Comparison of ENCODE assay signal across 12 cellular contexts in the genomic region with DNA sequence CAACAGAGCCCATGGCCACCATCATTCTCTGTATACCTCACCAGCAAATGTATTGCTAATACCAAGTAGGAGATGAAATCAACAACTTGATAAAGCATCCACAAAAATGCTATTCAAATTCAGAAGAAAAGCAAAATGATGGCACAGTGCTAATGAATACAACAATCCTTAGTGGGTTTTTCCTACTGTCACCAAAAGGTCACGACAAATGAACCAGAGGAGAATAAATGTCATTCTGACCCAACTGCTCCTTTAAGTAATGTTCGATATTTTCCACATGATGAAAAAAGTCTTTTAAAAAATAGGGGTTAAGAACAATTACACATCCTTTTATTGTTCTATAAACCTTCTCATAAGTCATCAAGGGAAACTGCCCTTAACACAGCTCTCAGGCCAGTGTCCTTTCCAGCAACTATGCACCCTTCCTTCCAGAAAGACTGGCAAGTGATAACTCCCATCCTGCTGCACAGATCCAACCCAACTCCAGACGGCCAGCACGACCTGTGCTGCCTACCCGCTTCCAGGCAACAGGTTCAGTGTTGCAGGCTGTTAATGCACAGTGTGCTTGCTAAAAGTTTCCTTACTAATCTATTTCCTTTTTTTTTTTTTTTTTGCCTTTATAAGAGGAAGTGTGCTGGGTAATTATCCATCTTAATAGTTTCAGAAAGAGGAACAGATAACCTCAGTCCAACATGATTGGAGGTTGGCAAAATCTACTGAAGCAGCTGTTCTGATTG. TPM values are rescaled to one million over a fixed set of nuclear protein-coding genes. Genes with fewer than 3 reads are reported as not detected.
DNase-seq lines count a peak whose midpoint lies in the region; ATAC-seq and TF ChIP-seq lines count a peak whose summit lies in the region.
"Had no signal": no experiment of that assay in that cellular context is flagged by ENCODE, and none has a peak within 500 bp of the region (broad histone marks: within the 10 kb centered on the region; RNA-seq: fewer than 3 reads in every experiment).

No MANE protein-coding gene starts in this region.

- peaks cover 98 to 100% (median 100%) of the 10 kb centered on the region in 11 experiments for H4K20me1 ChIP-seq in BLaER1 treated with 17β-estradiol and CSF1 and Interleukin-3, amounts not matched to agents 10 nM and 100 nM

- peak overlapping the region; percentile 57 for H3K27ac Mint-ChIP-seq in activated B cell treated with CpG ODN at 0.5 μM for 24 hours

- H3K9me3 ChIP-seq in BLaER1 treated with 17β-estradiol and CSF1 and Interleukin-3, amounts not matched to agents 10 nM and 100 nM (replicated peaks in 1 of 11) = no peaks in the 10 kb centered on the region
- H3K9me3 ChIP-seq in right cardiac atrium (ENCODE audit: control insufficient read depth, low read length) (no peaks in the 10 kb centered on the region), spleen (no peaks in the 10 kb centered on the region)
- H3K9me3 ChIP-seq: ovary had no signal

- TF ChIP-seq CTCF in activated B cell treated with CpG ODN at 0.5 μM for 24 hours (IDR thresholded peaks at IDR 0.05) = no peak
- no peak for TF ChIP-seq CTCF in spleen (IDR thresholded peaks at IDR 0.05 in 8 of 11, conservative IDR thresholded peaks at IDR 0.05 in 3 of 11)

- peak overlapping the region; percentile 59 to 87 (median 74) for H3K4me2 ChIP-seq in BLaER1 treated with 17β-estradiol and CSF1 and Interleukin-3, amounts not matched to agents 10 nM and 100 nM

- TF ChIP-seq POLR2A in spleen (IDR thresholded peaks at IDR 0.05) = no peak

- no peaks in the 10 kb centered on the region for H3K27me3 Mint-ChIP-seq in activated B cell treated with CpG ODN at 0.5 μM for 24 hours

- no peak overlapping the region for H3K4me3 Mint-ChIP-seq in activated B cell treated with CpG ODN at 0.5 μM for 24 hours

- H3K4me1 Mint-ChIP-seq in activated B cell treated with CpG ODN at 0.5 μM for 24 hours = peaks cover 31% of the 10 kb centered on the region

- no peak overlapping the region for H3K4me3 ChIP-seq in BLaER1 treated with 17β-estradiol and CSF1 and Interleukin-3, amounts not matched to agents 10 nM and 100 nM
- H3K4me3 ChIP-seq in right cardiac atrium (ENCODE audit: low read length) (no peak overlapping the region), spleen (no peak overlapping the region)
- H3K4me3 ChIP-seq: ovary had no signal

- H3K4me1 ChIP-seq in BLaER1 treated with 17β-estradiol and CSF1 and Interleukin-3, amounts not matched to agents 10 nM and 100 nM = peaks cover 30 to 88% (median 74%) of the 10 kb centered on the region in 10 experiments
- H3K4me1 ChIP-seq in right cardiac atrium (ENCODE audit: control insufficient read depth, insufficient read depth, low read length) = peaks cover 9% of the 10 kb centered on the region
- H3K4me1 ChIP-seq in spleen = peaks cover 0 to 67% (median 37%) of the 10 kb centered on the region in 6 donors

- no peak overlapping the region for H3K27ac ChIP-seq in BLaER1 treated with 17β-estradiol and CSF1 and Interleukin-3, amounts not matched to agents 10 nM and 100 nM
- H3K27ac ChIP-seq in right cardiac atrium (ENCODE audit: low read length) (no peak overlapping the region), spleen (no peak overlapping the region)
- H3K27ac ChIP-seq: ovary had no signal

- POLR2A ChIA-PET in activated B cell treated with CpG ODN at 0.5 μM for 24 hours (lab: Charles Lee) = interaction anchor here (0.9 to 1.0 kb wide), 2 partner anchors 20 to 51 kb away, joined by 3 read pairs; a partner anchor contains a TSS

- H3K36me3 ChIP-seq in BLaER1 treated with 17β-estradiol and CSF1 and Interleukin-3, amounts not matched to agents 10 nM and 100 nM = peaks cover 0 to 39% (median 21%) of the 10 kb centered on the region in 11 experiments; a peak in 17 of 22 replicates
- peaks cover 0 to 37% (median 0%) of the 10 kb centered on the region in 6 donors for H3K36me3 ChIP-seq in spleen
- H3K36me3 ChIP-seq: ovary had no signal

- DNase-seq in MV-4-11 (lab: John Stamatoyannopoulos, UW) (peak; percentile 89), activated B cell treated with CpG ODN at 0.5 μM for 24 hours (no peak), right cardiac atrium (peak in 1 of 3 donors; percentile 65), spleen (no peak), AG20443 (ENCODE audit: low spot score) (no peak)
- no peak for DNase-seq in stimulated activated CD4-positive, alpha-beta T cell treated with anti-CD3 and anti-CD28 coated beads, Interleukin-4, amount 100 ng/mL, for 4 hours
- no peak for DNase-seq in activated CD4-positive, CD25-positive, alpha-beta regulatory T cell (lab: John Stamatoyannopoulos, UW)
- DNase-seq: activated CD8-positive, alpha-beta memory T cell treated with anti-CD3 and anti-CD28 coated beads, Interleukin-2, amount 50 U/mL, for 48 hours; amygdala; ovary; stimulated activated CD8-positive, alpha-beta memory T cell treated with anti-CD3 and anti-CD28 coated beads, Interleukin-4, amount 100 ng/mL, for 48 hours had no signal

- WGBS in right cardiac atrium = 36% methylated on average over 5 of the region's 5 CpGs
- 37 to 46% (median 43%) methylated on average over 5 of the region's 5 CpGs for WGBS in spleen, 5 donors

- no peaks in the 10 kb centered on the region for H3K9me3 Mint-ChIP-seq in activated B cell treated with CpG ODN at 0.5 μM for 24 hours

- CTCF ChIA-PET in activated B cell treated with CpG ODN at 0.5 μM for 24 hours (lab: Charles Lee) = no interaction called here

- peaks cover 0 to 96% (median 0%) of the 10 kb centered on the region in 11 experiments; a peak in 7 of 22 replicates for H3K27me3 ChIP-seq in BLaER1 treated with 17β-estradiol and CSF1 and Interleukin-3, amounts not matched to agents 10 nM and 100 nM
- H3K27me3 ChIP-seq in right cardiac atrium (ENCODE audit: control insufficient read depth, insufficient read depth) = no peaks in the 10 kb centered on the region
- H3K27me3 ChIP-seq in spleen (replicated peaks in 1 of 7) = no peaks in the 10 kb centered on the region
- H3K27me3 ChIP-seq: ovary had no signal

- peaks cover 30% of the 10 kb centered on the region for H3K36me3 Mint-ChIP-seq in activated B cell treated with CpG ODN at 0.5 μM for 24 hours (ENCODE audit: low read depth)

- intact Hi-C loops in activated B cell treated with CpG ODN at 0.5 μM for 24 hours (cut with micrococcal nuclease) (no loop called here), right cardiac atrium (cut with DNase I) (loop anchor here in 1 of 4 donors (10.0 kb wide), 1 partner anchor 813 kb away; a partner anchor contains a TSS), spleen (cut with DNase I; ENCODE audit: low total_unique reads) (no loop called here)

- no peak overlapping the region; a peak in 1 of 22 replicates for H3K9ac ChIP-seq in BLaER1 treated with 17β-estradiol and CSF1 and Interleukin-3, amounts not matched to agents 10 nM and 100 nM

- ATAC-seq in activated B cell treated with CpG ODN at 0.5 μM for 24 hours (ENCODE audit: low read depth) (peak; percentile 61), right cardiac atrium (peak; percentile 22 to 56)

RNA-seq across cellular contexts. Expression of a gene that starts 15.4 kb away (rescaled TPM):
- total RNA-seq in activated B cell treated with CpG ODN at 0.5 μM for 24 hours (26.0 and 27.1 TPM in 2 replicates), right cardiac atrium (10 to 100 TPM; 47.8 to 66.1 (median 57.5) TPM), spleen (10 to 100 TPM; 23.6 to 30.6 (median 27.2) TPM)
- polyA plus RNA-seq in right cardiac atrium (24.3 TPM), spleen (10 to 100 TPM in 1 of 3 donors, 1 to 10 TPM in 2; 7.9 to 11.0 (median 9.7) TPM)

RNA-seq across cellular contexts. Expression of a gene that starts 23.9 kb away (rescaled TPM):
- total RNA-seq in activated B cell treated with CpG ODN at 0.5 μM for 24 hours (52.9 and 53.9 TPM in 2 replicates), right cardiac atrium (100 to 1,000 TPM in 3 of 4 donors, 10 to 100 TPM in 1; 87.7 to 114 (median 108) TPM), spleen (10 to 100 TPM; 47.6 to 71.4 (median 61.7) TPM)
- polyA plus RNA-seq in right cardiac atrium (115 TPM), spleen (10 to 100 TPM; 32.3 to 50.4 (median 46.5) TPM)

RNA-seq across cellular contexts. Expression of a gene that starts 51.0 kb away (rescaled TPM):
- total RNA-seq in activated B cell treated with CpG ODN at 0.5 μM for 24 hours (1.7 and 2.1 TPM in 2 replicates), right cardiac atrium (1 to 10 TPM; 3.4 to 5.4 (median 4.2) TPM), spleen (1 to 10 TPM in 5 of 7 donors, not detected in 2; 1.0 to 2.6 (median 2.0) TPM)
- polyA plus RNA-seq in right cardiac atrium (4.7 TPM), spleen (1 to 10 TPM; 1.2 to 2.9 (median 2.8) TPM)
